In genomic region chr10:43053825-43054224, GRCh38 we compare ENCODE assay signal across 29 cellular contexts.
"Had no signal": no experiment of that assay in that cellular context is flagged by ENCODE, and none has a peak within 500 bp of the region (broad histone marks: within the 10 kb centered on the region; RNA-seq: fewer than 3 reads in every experiment).

No MANE protein-coding gene starts in this region.

- H3K36me3 Mint-ChIP-seq: activated naive CD8-positive, alpha-beta T cell; brain; T-cell had no signal

- H3K27ac ChIP-seq: SK-N-MC, WERI-Rb-1 had no signal

- ATAC-seq: activated CD4-positive, alpha-beta T cell treated with anti-CD3 and anti-CD28 coated beads for 36 hours; activated CD8-positive, alpha-beta T cell treated with anti-CD3 and anti-CD28 coated beads, Interleukin-2, amount 10 ng/mL, durations not matched to agents 7 days and 5 days; Panc1; Right ventricle myocardium inferior; T-cell had no signal

- H3K27ac Mint-ChIP-seq: activated CD4-positive, alpha-beta T cell treated with anti-CD3 and anti-CD28 coated beads for 36 hours; activated CD8-positive, alpha-beta T cell treated with anti-CD3 and anti-CD28 coated beads, Interleukin-2, amount 10 ng/mL, durations not matched to agents 7 days and 5 days; activated naive CD8-positive, alpha-beta T cell; activated T-cell treated with anti-CD3 and anti-CD28 coated beads, Interleukin-2, amount 50 U/mL, for 24 hours; activated T-helper 1 cell treated with anti-CD3 and anti-CD28 coated beads, Interleukin-12 subunit alpha, Interleukin-12 subunit beta, Interleukin-2, Interleukin-4 antibody, amounts not matched to agents 30 ng/mL and 10 ng/mL and 1 ng/mL, durations not matched to agents 14 hours and 24 hours and 36 hours; brain; T-cell had no signal

- H3K36me3 ChIP-seq: WERI-Rb-1 had no signal

- DNase-seq: activated CD4-positive, alpha-beta T cell treated with anti-CD3 and anti-CD28 coated beads for 36 hours; activated CD4-positive, alpha-beta T cell treated with anti-CD3 and anti-CD28 coated beads, Interleukin-2, amount 50 U/mL, for 4 hours; activated CD8-positive, alpha-beta memory T cell treated with anti-CD3 and anti-CD28 coated beads, Interleukin-2, amount 50 U/mL, for 48 hours; activated CD8-positive, alpha-beta T cell treated with anti-CD3 and anti-CD28 coated beads, Interleukin-2, amount 10 ng/mL, durations not matched to agents 7 days and 5 days; activated effector memory CD4-positive, alpha-beta T cell treated with Interleukin-2 at 50 U/mL for 16 hours; activated naive CD4-positive, alpha-beta T cell; activated T-cell treated with anti-CD3 and anti-CD28 coated beads, Interleukin-2, amount 50 U/mL, for 24 hours; amygdala; Kasumi-1; KBM-7; NCI-H1105 treated with DMSO at 0.1 percent for 48 hours; NCI-H1436 treated with DMSO at 0.1 percent for 48 hours; NCI-H187; NCI-H2081; NCI-H510A treated with DMSO at 0.1 percent for 48 hours; NCI-H69; NK-92 treated with Interleukin-12 subunit alpha and Interleukin-12 subunit beta, amount 100 ng/mL, for 24 hours; OCI-M1; RPMI8226; T-cell; T-helper 2 cell; T1000; WERI-Rb-1 had no signal

- H3K4me3 ChIP-seq: SK-N-MC had no signal

- H3K9me3 Mint-ChIP-seq: activated T-cell treated with anti-CD3 and anti-CD28 coated beads, Interleukin-2, amount 50 U/mL, for 24 hours; activated T-helper 1 cell treated with anti-CD3 and anti-CD28 coated beads, Interleukin-12 subunit alpha, Interleukin-12 subunit beta, Interleukin-2, Interleukin-4 antibody, amounts not matched to agents 30 ng/mL and 10 ng/mL and 1 ng/mL, durations not matched to agents 14 hours and 24 hours and 36 hours; brain; T-cell had no signal

- H3K4me3 Mint-ChIP-seq: activated CD4-positive, alpha-beta T cell treated with anti-CD3 and anti-CD28 coated beads for 36 hours; activated CD8-positive, alpha-beta T cell treated with anti-CD3 and anti-CD28 coated beads, Interleukin-2, amount 10 ng/mL, durations not matched to agents 7 days and 5 days; activated naive CD8-positive, alpha-beta T cell; activated T-cell treated with anti-CD3 and anti-CD28 coated beads, Interleukin-2, amount 50 U/mL, for 24 hours; activated T-helper 1 cell treated with anti-CD3 and anti-CD28 coated beads, Interleukin-12 subunit alpha, Interleukin-12 subunit beta, Interleukin-2, Interleukin-4 antibody, amounts not matched to agents 30 ng/mL and 10 ng/mL and 1 ng/mL, durations not matched to agents 14 hours and 24 hours and 36 hours; brain; T-cell had no signal

- H3K4me1 Mint-ChIP-seq: brain, T-cell had no signal
